12 cellular contexts compared by ENCODE assay signal in the genomic region with DNA sequence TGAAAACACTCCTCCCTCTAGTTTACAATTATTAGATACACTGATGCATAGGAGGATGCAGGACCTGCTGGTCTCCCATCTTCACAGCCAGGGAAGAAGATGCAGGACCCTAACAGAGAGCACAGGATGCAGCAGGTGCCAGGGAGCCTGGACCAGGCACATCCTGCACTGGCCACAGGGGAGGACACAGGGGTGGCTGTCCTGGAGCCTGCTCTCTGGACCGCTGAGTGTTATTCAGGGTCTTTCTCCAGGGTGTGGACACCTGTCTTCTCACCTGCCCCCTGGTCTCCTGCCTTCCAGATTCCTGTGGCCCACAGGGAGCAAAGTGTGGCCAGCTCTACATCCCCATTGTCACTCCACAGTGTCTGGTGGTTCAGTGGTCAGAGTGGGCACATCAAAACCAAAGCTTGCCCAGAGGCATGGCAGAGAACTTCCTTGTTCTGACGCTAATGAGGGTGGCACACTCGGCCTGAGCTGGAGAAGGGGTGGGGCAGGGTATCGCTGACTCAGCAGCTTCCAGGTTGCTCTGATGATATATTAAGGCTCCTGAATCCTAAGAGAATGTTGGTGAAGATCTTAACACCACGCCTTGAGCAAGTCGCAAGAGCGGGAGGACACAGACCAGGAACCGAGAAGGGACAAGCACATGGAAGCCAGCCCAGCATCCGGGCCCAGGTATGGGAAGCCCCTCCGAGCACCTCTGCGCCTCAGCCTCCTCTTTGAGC. TPM values are rescaled to one million over a fixed set of nuclear protein-coding genes. Genes with fewer than 3 reads are reported as not detected.
DNase-seq lines count a peak whose midpoint lies in the region; ATAC-seq, FAIRE-seq and TF ChIP-seq lines count a peak whose summit lies in the region.
"Had no signal": no experiment of that assay in that cellular context is flagged by ENCODE, and none has a peak within 500 bp of the region (broad histone marks: within the 10 kb centered on the region; RNA-seq: fewer than 3 reads in every experiment).

TSS of gene APOBEC3A (plus strand) at position 564 of the 725 bp plus-strand sequence. CDS start at position 647, 83 bp downstream.

- H3K9me3 ChIP-seq in A549 (no peaks in the 10 kb centered on the region), H9 (ENCODE audit: control insufficient read depth, low read depth, low read length) (no peaks in the 10 kb centered on the region), mononuclear cell (ENCODE audit: low read depth, low read length) (no peaks in the 10 kb centered on the region), MM.1S (replicated peaks; ENCODE audit: insufficient read depth, low read length) (no peaks in the 10 kb centered on the region), uterus (no peaks in the 10 kb centered on the region)

- H3F3A ChIP-seq in MM.1S (ENCODE audit: insufficient read depth, low read length) = no peaks in the 10 kb centered on the region

- H3K4me2 ChIP-seq in A549 (no peak within 1 kb of the TSS), H9 (ENCODE audit: insufficient read depth, insufficient read length, low read length) (no peak within 1 kb of the TSS), MM.1S (ENCODE audit: low read depth, low read length) (no peak within 1 kb of the TSS)
- H3K4me2 ChIP-seq: KMS-11 had no signal

- 67% methylated on average over 5 of the region's 11 CpGs for WGBS in A549 (ENCODE audit: missing lambda C conversion rate)
- WGBS in H9 (ENCODE audit: extremely low coverage, insufficient read length, low lambda C conversion rate) = no CpG with 5 or more reads among the region's 11 CpGs

- H3K9me2 ChIP-seq in MM.1S (replicated peaks; ENCODE audit: insufficient read depth, low read length) = no peaks in the 10 kb centered on the region

- no peak within 1 kb of the TSS for H4K5ac ChIP-seq in H9 (ENCODE audit: insufficient read length, low read depth, low read length)

- H2BK120ac ChIP-seq in H9 (ENCODE audit: low read depth, low read length, poor library complexity, severe bottlenecking) = no peak within 1 kb of the TSS

- H3K23ac ChIP-seq in H9 (ENCODE audit: insufficient read length, low read depth, low read length) = no peak within 1 kb of the TSS

- H4K20me1 ChIP-seq in H9 (ENCODE audit: control insufficient read depth, insufficient read depth, insufficient read length) (no peaks in the 10 kb centered on the region), MM.1S (ENCODE audit: insufficient read depth, low read length) (no peaks in the 10 kb centered on the region)

- peaks cover 3 to 4% of the 10 kb centered on the region in 2 experiments; a peak in 3 of 4 replicates for H3K4me1 Mint-ChIP-seq in H9

- H3K4me1 ChIP-seq in A549 (peaks cover 7% of the 10 kb centered on the region; the same call in 2 of the 3 replicates), H9 (ENCODE audit: insufficient read depth, low read length) (no peaks in the 10 kb centered on the region), mononuclear cell (ENCODE audit: insufficient read depth, low read length) (peaks cover 74% of the 10 kb centered on the region), MM.1S (ENCODE audit: low read length) (peaks cover 22% of the 10 kb centered on the region), uterus (no peaks in the 10 kb centered on the region)

- H2AFZ ChIP-seq in H9 (ENCODE audit: low read length) = no peak within 1 kb of the TSS
- H2AFZ ChIP-seq in MM.1S (ENCODE audit: low read length) = no peak within 1 kb of the TSS

- H3K23me2 ChIP-seq in H9 (ENCODE audit: insufficient read length, low read depth, low read length, poor library complexity, severe bottlenecking) = no peaks in the 10 kb centered on the region

- TF ChIP-seq CTCF in A549 (IDR thresholded peaks at IDR 0.05) (no peak), H9 (conservative IDR thresholded peaks at IDR 0.05) (no peak), bronchial epithelial cell (IDR thresholded peaks at IDR 0.05; ENCODE audit: insufficient read depth, low read length, severe bottlenecking) (no peak), MM.1S (IDR thresholded peaks at IDR 0.05; ENCODE audit: low read length) (no peak), uterus (IDR thresholded peaks at IDR 0.05) (no peak)

- H3K4me3 ChIP-seq in A549 (no peak within 1 kb of the TSS), bronchial epithelial cell (ENCODE audit: low read depth, low read length) (no peak within 1 kb of the TSS), mononuclear cell (ENCODE audit: low read length) (peak within 1 kb of the TSS; percentile 22), MM.1S (ENCODE audit: low read length) (no peak within 1 kb of the TSS), uterus (no peak within 1 kb of the TSS)

- no peaks in the 10 kb centered on the region for H3K79me1 ChIP-seq in H9 (ENCODE audit: insufficient read depth, low read depth, low read length, poor library complexity, severe bottlenecking)

- no peaks in the 10 kb centered on the region for H3K27me3 ChIP-seq in H9 (ENCODE audit: insufficient read depth, low read length)
- peaks cover 13% of the 10 kb centered on the region for H3K27me3 ChIP-seq in bronchial epithelial cell (ENCODE audit: control insufficient read depth, insufficient read depth, low read length)
- no peaks in the 10 kb centered on the region for H3K27me3 ChIP-seq in mononuclear cell (ENCODE audit: insufficient read depth, low read length)
- H3K27me3 ChIP-seq in MM.1S (replicated peaks; ENCODE audit: insufficient read depth, low read length) = no peaks in the 10 kb centered on the region
- H3K27me3 ChIP-seq in uterus = no peaks in the 10 kb centered on the region

- no peak for TF ChIP-seq RAD21 in A549 (conservative IDR thresholded peaks at IDR 0.05 in 1 of 2, IDR thresholded peaks at IDR 0.05 in 1 of 2)

- H4K91ac ChIP-seq in H9 (ENCODE audit: insufficient read length, low read depth, low read length) = no peak within 1 kb of the TSS

- H3K4ac ChIP-seq in H9 (ENCODE audit: low read depth, low read length) = no peak within 1 kb of the TSS

- H2AK5ac ChIP-seq in H9 (ENCODE audit: insufficient read length, low read length) = no peak within 1 kb of the TSS

- no peak within 1 kb of the TSS for H3K27ac Mint-ChIP-seq in H9

- no peak within 1 kb of the TSS for H4K8ac ChIP-seq in H9 (replicated peaks; ENCODE audit: insufficient read length, low read depth, low read length)

- FAIRE-seq in A549 (lab: Jason Lieb, UNC) (no peak), bronchial epithelial cell (lab: Jason Lieb, UNC) (peak; percentile 23)

- no peak within 1 kb of the TSS for H2BK12ac ChIP-seq in H9 (ENCODE audit: insufficient read length, low read depth, low read length)

- H3K9ac ChIP-seq in H9 (ENCODE audit: extremely low read depth, insufficient read length, low read length) = no peak within 1 kb of the TSS
- no peak within 1 kb of the TSS for H3K9ac ChIP-seq in MM.1S (ENCODE audit: low read length)
- H3K9ac ChIP-seq: KMS-11 had no signal

- peaks cover 22% of the 10 kb centered on the region for H3K27me3 Mint-ChIP-seq in H9 (ENCODE audit: low read depth)

- H2BK5ac ChIP-seq in H9 (ENCODE audit: insufficient read length, low read length) = no peak within 1 kb of the TSS

- no peaks in the 10 kb centered on the region for H3K79me2 ChIP-seq in H9 (ENCODE audit: insufficient read depth, low read length)
- no peaks in the 10 kb centered on the region for H3K79me2 ChIP-seq in MM.1S (ENCODE audit: low read length)

- H3K36me3 ChIP-seq in bronchial epithelial cell (ENCODE audit: control insufficient read depth, insufficient read depth, low read length) (no peaks in the 10 kb centered on the region), MM.1S (replicated peaks; ENCODE audit: insufficient read depth, low read length) (no peaks in the 10 kb centered on the region), uterus (no peaks in the 10 kb centered on the region)

- no peak for TF ChIP-seq EP300 in A549 (IDR thresholded peaks at IDR 0.05)

- no peak within 1 kb of the TSS for H3K4me3 Mint-ChIP-seq in H9

- no peak within 1 kb of the TSS; the same call in 1 of the 2 replicates for H3K14ac ChIP-seq in H9 (ENCODE audit: insufficient read depth, low read length)

- no peak within 1 kb of the TSS for H3K18ac ChIP-seq in H9 (ENCODE audit: insufficient read length, low read depth, low read length)

- H3K27ac ChIP-seq in A549 (no peak within 1 kb of the TSS), H9 (ENCODE audit: insufficient read length, low read depth, low read length) (no peak within 1 kb of the TSS), MM.1S (ENCODE audit: low read length) (no peak within 1 kb of the TSS), uterus (no peak within 1 kb of the TSS)
- H3K27ac ChIP-seq: KMS-11 had no signal

- no peak within 1 kb of the TSS for H2BK20ac ChIP-seq in H9 (ENCODE audit: low read depth, low read length, poor library complexity, severe bottlenecking)

- H2BK15ac ChIP-seq in H9 (ENCODE audit: low read depth, low read length) = no peak within 1 kb of the TSS

- no peaks in the 10 kb centered on the region for H3K36me3 Mint-ChIP-seq in H9 (ENCODE audit: insufficient read depth in 1 of 3, low read depth in 3 of 3)

- intact Hi-C loops in uterus (cut with DNase I; ENCODE audit: low total_unique reads) = no loop called here

- POLR2A ChIA-PET in A549 (lab: Yijun Ruan, JAX) = no interaction called here

- no peak for TF ChIP-seq POLR2A in A549 (IDR thresholded peaks at IDR 0.05; ENCODE audit: low read length)
- TF ChIP-seq POLR2A in uterus (IDR thresholded peaks at IDR 0.05) = no peak

- CTCF ChIA-PET in A549 (lab: Yijun Ruan, JAX) = interaction anchor here (0.6 kb wide), 1 partner anchor 13 kb away, joined by 3 read pairs; no protein-coding TSS in a partner anchor

- ATAC-seq in A549 (peak; percentile 13 to 15; a peak in 2 of 6 replicates), HG03135 (IDR thresholded peaks at IDR 0.05; ENCODE audit: unreplicated experiment) (no peak)

- H3K56ac ChIP-seq in H9 (ENCODE audit: insufficient read length, low read depth, low read length) = no peak within 1 kb of the TSS

- DNase-seq in A549 (ENCODE audit: low read depth in 1 of 2, low spot score in 1 of 2) (peak in 1 of 2 experiments; percentile 39), H9 (peak; percentile 22), bronchial epithelial cell (ENCODE audit: low read depth) (peak; percentile 16), MM.1S (no peak), NCI-H510A (lab: John Stamatoyannopoulos, UW) (no peak), uterus (no peak)
- DNase-seq: stimulated activated CD8-positive, alpha-beta memory T cell treated with anti-CD3 and anti-CD28 coated beads, Interleukin-4, amount 100 ng/mL, for 48 hours had no signal

- H3K9me3 Mint-ChIP-seq in H9 = no peaks in the 10 kb centered on the region

- H3T11ph ChIP-seq in H9 (ENCODE audit: low read length) = no peak within 1 kb of the TSS

TF ChIP-seq in A549, 52 proteins besides CTCF, POLR2A, EP300 and RAD21:
- peak; percentile 98 for TF ChIP-seq MAFK (IDR thresholded peaks at IDR 0.05; ENCODE audit: partially characterized antibody)
- no peak for TF ChIP-seq RFX5 (IDR thresholded peaks at IDR 0.05)

RNA-seq across cellular contexts. Expression of gene APOBEC3A, which starts in this region (rescaled TPM):
- polyA plus RNA-seq in A549 (2011; rRNA removed) = not detected in 2 replicates
- polyA plus RNA-seq in A549 (2012; cell fraction: cytosol; rRNA removed) = not detected in 2 replicates
- polyA plus RNA-seq in A549 (2012; cell fraction: nucleus; rRNA removed) = not detected in 2 replicates
- polyA plus RNA-seq in A549 (2017; fragmentation: RNase III; extraction: RNeasy Plus Mini Kit Qiagen cat#74134 plus additional on column Dnase treatment) = not detected in 3 replicates
- polyA minus RNA-seq in A549 (2011; rRNA and poly(A)+ RNA removed) = not detected in 2 replicates
- total RNA-seq in H9 (2021) = not detected in 2 replicates
- not detected in 2 replicates for total RNA-seq in bronchial epithelial cell
- 42.5 TPM for total RNA-seq in mononuclear cell
- not detected for total RNA-seq in uterus
- total RNA-seq: T-helper 2 cell treated with Interferon-gamma antibody and Interleukin-4, amounts not matched to agents 100 ng/mL and 5 ng/mL, for 36 hours had no signal
- polyA plus RNA-seq: BJ had no signal

Comparison
In these comparisons a context has a peak if more than half of its experiments do, and no peak if none do; other contexts are left out.
1. RNA of gene APOBEC3A (total RNA-seq): 42.5 TPM in mononuclear cell (single experiment); not detected in uterus, not detected in H9 and not detected in bronchial epithelial cell; every median in the first group is over 10 times any median in the second.
2. Peak in ATAC-seq in A549; RNA of the gene not detected or under 1 TPM.
3. Peak in DNase-seq in H9; RNA of the gene not detected or under 1 TPM.
4. Peak in DNase-seq in bronchial epithelial cell; RNA of the gene not detected or under 1 TPM.